9 cellular contexts compared by ENCODE assay signal in the genomic region with DNA sequence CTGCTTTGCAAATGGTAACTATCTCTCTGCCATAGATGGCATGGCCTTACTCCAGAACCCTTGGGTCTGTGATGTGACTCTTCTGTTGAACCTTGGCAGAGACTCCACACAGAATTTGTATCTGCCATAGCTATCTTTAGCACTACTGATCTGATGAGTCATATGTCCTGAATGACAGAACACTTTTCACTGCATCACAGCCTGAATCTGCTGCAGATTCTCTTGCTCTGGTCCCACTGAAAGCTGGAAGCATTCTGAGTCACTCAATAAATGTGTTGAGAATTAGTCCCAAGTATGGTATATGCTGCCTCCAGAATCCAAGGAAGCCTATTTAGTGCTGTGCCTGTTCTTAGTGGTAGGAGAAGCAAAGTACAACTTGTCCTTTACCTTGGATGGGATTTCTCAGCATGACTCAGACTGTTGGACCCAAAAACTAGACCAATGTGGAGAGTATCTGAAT. TPM values are rescaled to one million over a fixed set of nuclear protein-coding genes. Genes with fewer than 3 reads are reported as not detected.
DNase-seq lines count a peak whose midpoint lies in the region; ATAC-seq and TF ChIP-seq lines count a peak whose summit lies in the region.
"Had no signal": no experiment of that assay in that cellular context is flagged by ENCODE, and none has a peak within 500 bp of the region (broad histone marks: within the 10 kb centered on the region; RNA-seq: fewer than 3 reads in every experiment).

No MANE protein-coding gene starts in this region.

- ATAC-seq in GM21717 (IDR thresholded peaks at IDR 0.05; ENCODE audit: unreplicated experiment): peak; percentile 80
- ATAC-seq in left cardiac atrium: peak; percentile 51 to 84

- no peaks in the 10 kb centered on the region for H3K27me3 ChIP-seq in testis

- TF ChIP-seq CTCF in testis (IDR thresholded peaks at IDR 0.05): no peak

- peak; percentile 50 for DNase-seq in Caki2 (ENCODE audit: low read depth)
- DNase-seq in NCI-H460 (ENCODE audit: extremely low read depth, low read depth): peak; percentile 26
- DNase-seq in left cardiac atrium: no peak
- no peak for DNase-seq in stimulated activated naive CD4-positive, alpha-beta T cell treated with Interleukin-2 at 50 U/mL for 16 hours (lab: John Stamatoyannopoulos, UW)
- no peak for DNase-seq in testis
- no peak for DNase-seq in KG1 (lab: John Stamatoyannopoulos, UW)
- no peak for DNase-seq in activated gamma-delta T cell treated with Interleukin-2 at 50 U/mL for 16 hours

- H3K9me3 ChIP-seq in testis: no peaks in the 10 kb centered on the region

- H3K36me3 ChIP-seq in testis (ENCODE audit: low read depth, missing control alignments): no peaks in the 10 kb centered on the region

- H3K4me1 ChIP-seq in testis: no peaks in the 10 kb centered on the region

- no peak for TF ChIP-seq POLR2A in testis (IDR thresholded peaks at IDR 0.05)

- intact Hi-C loops in left cardiac atrium (cut with DNase I): no loop called here
- intact Hi-C loops in testis (cut with DNase I; ENCODE audit: low total_unique reads): no loop called here

- no peak overlapping the region for H3K27ac ChIP-seq in testis

- in situ Hi-C loops in Caki2 (cut with HindIII; ENCODE audit: low pct_unique_long_range_greater_than_20kb, low sequenced_read_pairs): no loop called here

- no peak overlapping the region for H3K4me3 ChIP-seq in testis

RNA-seq across cellular contexts. Expression of a gene that starts 39.5 kb away (rescaled TPM):
- total RNA-seq in Caki2 (2014; rRNA removed; shearing (Covaris generic); ENCODE audit: low replicate concordance): 30.7 and 34.4 TPM in 2 replicates
- 6.8 and 8.2 TPM in 2 replicates for total RNA-seq in NCI-H460 (2014; rRNA removed; shearing (Covaris generic))
- polyA plus RNA-seq in NCI-H460 (2014; cell fraction: nucleus; rRNA removed): 5.4 and 7.1 TPM in 2 replicates
- total RNA-seq in left cardiac atrium (1,000 to 10,000 TPM; 1,867 to 3,373 TPM), testis (under 1 TPM in 1 of 2 donors, not detected in 1; 0.19 TPM)
- polyA plus RNA-seq in testis (ENCODE audit: insufficient read depth, low read depth, low replicate concordance): 2.1 TPM
- total RNA-seq: H1 had no signal

Comparison
In these comparisons a context has a peak if more than half of its experiments do, and no peak if none do; other contexts are left out.
1. DNase-seq: peak in Caki2 (single experiment) and NCI-H460 (single experiment); none in left cardiac atrium (single experiment), stimulated activated naive CD4-positive, alpha-beta T cell treated with Interleukin-2 at 50 U/mL for 16 hours (single experiment), testis (single experiment), KG1 (single experiment) and activated gamma-delta T cell treated with Interleukin-2 at 50 U/mL for 16 hours (single experiment).
2. RNA of a gene that starts 39.5 kb away (total RNA-seq): 1,867 to 3,373 TPM in left cardiac atrium; 30.7 to 34.4 TPM in Caki2, 6.8 to 8.2 TPM in NCI-H460 and 0.19 TPM in testis; every median in the first group is over 10 times any median in the second.